ENCODE assay signal across 16 cellular contexts in genomic region chr18:45168883-45169585, GRCh38.
A peak's percentile ranks its signal among the peaks of the same experiment; 100 is the strongest.
DNase-seq lines count a peak whose midpoint lies in the region; ATAC-seq and TF ChIP-seq lines count a peak whose summit lies in the region.
"Had no signal": no experiment of that assay in that cellular context is flagged by ENCODE, and none has a peak within 500 bp of the region (broad histone marks: within the 10 kb centered on the region; RNA-seq: fewer than 3 reads in every experiment).

No MANE protein-coding gene starts in this region.

- H3K27ac ChIP-seq in breast epithelium (no peak overlapping the region), RWPE2 (ENCODE audit: poor library complexity, severe bottlenecking) (peak overlapping the region; percentile 77), suprapubic skin (peak overlapping the region; percentile 34)
- H3K27ac ChIP-seq: body of pancreas, upper lobe of left lung had no signal

- peak overlapping the region; percentile 93 for H3K27ac Mint-ChIP-seq in MCF 10A (ENCODE audit: low read depth, unreplicated experiment)
- H3K27ac Mint-ChIP-seq: activated T-helper 17 cell treated with anti-CD3 and anti-CD28 coated beads, Interleukin-2, amount 50 U/mL, for 72 hours; endodermal cell; T-helper 1 cell treated with Interleukin-12 subunit alpha and Interleukin-12 subunit beta and Interleukin-4 antibody, amounts not matched to agents 30 μg/mL and 1 μg/mL, for 36 hours had no signal

- 45% methylated on average over 2 of the region's 2 CpGs for WGBS in suprapubic skin

- H3K9me3 Mint-ChIP-seq in MCF 10A (ENCODE audit: unreplicated experiment) = no peaks in the 10 kb centered on the region
- H3K9me3 Mint-ChIP-seq: activated T-helper 17 cell treated with anti-CD3 and anti-CD28 coated beads, Interleukin-2, amount 50 U/mL, for 72 hours; endodermal cell; T-helper 1 cell treated with Interleukin-12 subunit alpha and Interleukin-12 subunit beta and Interleukin-4 antibody, amounts not matched to agents 30 μg/mL and 1 μg/mL, for 36 hours had no signal

- no peaks in the 10 kb centered on the region for H3K9me3 ChIP-seq in breast epithelium
- H3K9me3 ChIP-seq in RWPE2 (ENCODE audit: severe bottlenecking) = no peaks in the 10 kb centered on the region
- no peaks in the 10 kb centered on the region for H3K9me3 ChIP-seq in suprapubic skin
- H3K9me3 ChIP-seq: body of pancreas, upper lobe of left lung had no signal

- no peaks in the 10 kb centered on the region for H3K27me3 Mint-ChIP-seq in MCF 10A (ENCODE audit: insufficient read depth, unreplicated experiment)
- H3K27me3 Mint-ChIP-seq: activated T-helper 17 cell treated with anti-CD3 and anti-CD28 coated beads, Interleukin-2, amount 50 U/mL, for 72 hours had no signal

- H3K36me3 Mint-ChIP-seq in MCF 10A (ENCODE audit: insufficient read depth, unreplicated experiment) = no peaks in the 10 kb centered on the region

- TF ChIP-seq EP300 in suprapubic skin (IDR thresholded peaks at IDR 0.05) = no peak

- no TSS peak for BruUV-seq in MCF 10A (replicated peaks; lab: Mats Ljungman, UMichigan)

- TF ChIP-seq CTCF in MCF 10A (IDR thresholded peaks at IDR 0.05; ENCODE audit: unreplicated experiment) = no peak
- TF ChIP-seq CTCF in breast epithelium (IDR thresholded peaks at IDR 0.05) = no peak
- TF ChIP-seq CTCF in RWPE2 (IDR thresholded peaks at IDR 0.05; ENCODE audit: poor library complexity, severe bottlenecking) = no peak
- TF ChIP-seq CTCF in suprapubic skin (IDR thresholded peaks at IDR 0.05) = no peak
- TF ChIP-seq CTCF in GM10266 (IDR thresholded peaks at IDR 0.05; ENCODE audit: control insufficient read depth, insufficient read depth, low read depth, missing control alignments) = no peak

- no peak overlapping the region for H3K4me3 Mint-ChIP-seq in MCF 10A (ENCODE audit: unreplicated experiment)
- H3K4me3 Mint-ChIP-seq: activated T-helper 17 cell treated with anti-CD3 and anti-CD28 coated beads, Interleukin-2, amount 50 U/mL, for 72 hours; endodermal cell; T-helper 1 cell treated with Interleukin-12 subunit alpha and Interleukin-12 subunit beta and Interleukin-4 antibody, amounts not matched to agents 30 μg/mL and 1 μg/mL, for 36 hours had no signal

- CTCF ChIA-PET in MCF 10A (lab: Yijun Ruan, JAX) = interaction anchor here (0.7 to 1.2 kb wide), 4 partner anchors 28 to 143 kb away, joined by 3 to 4 read pairs (median 3); no protein-coding TSS in a partner anchor

- POLR2A ChIA-PET in MCF 10A (lab: Yijun Ruan, JAX) = interaction anchor here (0.7 kb wide), 1 partner anchor 11 kb away, joined by 4 read pairs; no protein-coding TSS in a partner anchor

- TF ChIP-seq POLR2A in breast epithelium (IDR thresholded peaks at IDR 0.05) = no peak
- no peak for TF ChIP-seq POLR2A in suprapubic skin (IDR thresholded peaks at IDR 0.05)

- DNase-seq in MCF 10A (ENCODE audit: unreplicated experiment) = peak; percentile 90
- no peak for DNase-seq in breast epithelium (ENCODE audit: low spot score in 2 of 2)
- DNase-seq in RWPE2 (ENCODE audit: low spot score) = peak; percentile 59
- DNase-seq in fibroblast of the conjunctiva (ENCODE audit: low read depth) = peak; percentile 69
- DNase-seq in suprapubic skin (ENCODE audit: low spot score in 2 of 2) = no peak
- DNase-seq in activated CD4-positive, CD25-positive, alpha-beta regulatory T cell treated with anti-CD3 and anti-CD28 coated beads, Interleukin-2, amount 50 U/mL, for 72 hours = no peak
- no peak for DNase-seq in effector CD4-positive, alpha-beta T cell
- no peak for DNase-seq in GM10266 (ENCODE audit: extremely low spot score)
- DNase-seq: activated CD4-positive, alpha-beta T cell treated with anti-CD3 and anti-CD28 coated beads, Interleukin-2, amount 50 U/mL, for 1 hour; DMS 273 treated with DMSO at 0.1 percent for 48 hours; endodermal cell; Kasumi-1; upper lobe of left lung had no signal

- no peaks in the 10 kb centered on the region for H3K36me3 ChIP-seq in breast epithelium
- no peaks in the 10 kb centered on the region for H3K36me3 ChIP-seq in RWPE2 (ENCODE audit: low read depth)
- no peaks in the 10 kb centered on the region for H3K36me3 ChIP-seq in suprapubic skin
- H3K36me3 ChIP-seq: upper lobe of left lung had no signal

- H3K4me1 Mint-ChIP-seq in MCF 10A (ENCODE audit: insufficient read depth, unreplicated experiment) = peaks cover 41% of the 10 kb centered on the region
- H3K4me1 Mint-ChIP-seq: activated T-helper 17 cell treated with anti-CD3 and anti-CD28 coated beads, Interleukin-2, amount 50 U/mL, for 72 hours had no signal

- H3K4me3 ChIP-seq in breast epithelium = no peak overlapping the region
- H3K4me3 ChIP-seq in RWPE2 (ENCODE audit: severe bottlenecking) = no peak overlapping the region
- no peak overlapping the region for H3K4me3 ChIP-seq in suprapubic skin
- H3K4me3 ChIP-seq: body of pancreas, upper lobe of left lung had no signal

- peak; percentile 57 for ATAC-seq in RWPE2 (ENCODE audit: low read depth)

- no peaks in the 10 kb centered on the region for H3K4me1 ChIP-seq in breast epithelium
- H3K4me1 ChIP-seq in RWPE2 (ENCODE audit: insufficient read depth, poor library complexity, severe bottlenecking) = peaks cover 42% of the 10 kb centered on the region
- H3K4me1 ChIP-seq in suprapubic skin = peaks cover 14% of the 10 kb centered on the region

- H3K27me3 ChIP-seq in breast epithelium (no peaks in the 10 kb centered on the region), RWPE2 (ENCODE audit: insufficient read depth, poor library complexity, severe bottlenecking) (no peaks in the 10 kb centered on the region), suprapubic skin (no peaks in the 10 kb centered on the region)
- H3K27me3 ChIP-seq: body of pancreas, upper lobe of left lung had no signal

- intact Hi-C loops in MCF 10A (cut with micrococcal nuclease) = loop anchor here (5.0 to 10.0 kb wide), 2 partner anchors 112 to 574 kb away; no protein-coding TSS in a partner anchor
- intact Hi-C loops in breast epithelium (cut with DNase I; ENCODE audit: low total_unique reads) = no loop called here

Comparison
In these comparisons a context has a peak if more than half of its experiments do, and no peak if none do; other contexts are left out.
1. DNase-seq: peak in MCF 10A (single experiment), RWPE2 (single experiment) and fibroblast of the conjunctiva (single experiment); none in breast epithelium (0 of 2), suprapubic skin (0 of 2), activated CD4-positive, CD25-positive, alpha-beta regulatory T cell treated with anti-CD3 and anti-CD28 coated beads, Interleukin-2, amount 50 U/mL, for 72 hours (single experiment), effector CD4-positive, alpha-beta T cell (single experiment) and GM10266 (single experiment).
2. H3K27ac ChIP-seq: peak in RWPE2 (single experiment) and suprapubic skin (single experiment); none in breast epithelium (0 of 2).